In the genomic region with DNA sequence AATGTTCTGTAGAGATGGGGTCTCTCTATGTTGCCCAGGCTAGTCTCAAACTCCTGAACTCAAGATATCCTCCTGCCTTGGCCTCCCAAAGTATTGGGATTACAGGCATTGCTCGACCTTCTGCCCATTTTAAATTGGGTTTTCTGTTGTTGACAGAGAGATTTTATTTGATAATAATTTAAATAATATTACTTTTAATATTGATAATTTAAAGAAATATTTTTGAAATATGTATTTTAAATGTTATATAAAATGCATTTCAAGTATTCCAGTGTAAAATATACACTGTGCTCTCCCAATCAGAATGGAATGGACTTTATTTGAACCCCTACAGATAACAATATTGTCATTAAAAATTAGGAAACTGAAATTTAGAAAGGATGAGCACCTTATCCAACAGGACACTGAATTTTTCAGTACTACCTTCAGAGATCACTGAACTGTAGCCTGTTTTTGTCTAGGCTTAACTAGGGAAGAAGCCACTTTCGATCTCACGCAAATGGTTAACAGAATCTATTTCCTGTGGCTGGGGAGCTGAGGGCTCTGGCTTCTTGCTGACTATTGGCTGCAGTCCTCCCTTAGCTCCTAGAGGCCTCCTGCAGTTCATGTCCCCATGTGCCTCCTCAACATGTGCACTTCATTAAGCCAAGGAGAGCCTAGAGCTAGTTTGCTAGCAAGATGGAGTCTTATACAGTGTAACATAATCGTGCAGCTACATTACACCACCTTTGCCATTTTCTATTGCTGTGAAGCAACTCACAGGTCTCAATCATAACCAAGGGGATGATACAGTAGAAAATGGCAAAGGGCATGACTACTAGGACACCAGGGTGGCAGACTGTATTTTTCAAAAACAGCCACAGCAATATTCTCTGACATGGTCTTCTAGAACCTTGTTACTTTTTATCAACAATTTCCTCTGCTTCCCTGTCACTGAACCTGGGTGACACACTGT, we compare ENCODE assay signal across 9 cellular contexts.
A peak's percentile ranks its signal among the peaks of the same experiment; 100 is the strongest.
DNase-seq lines count a peak whose midpoint lies in the region; ATAC-seq, FAIRE-seq and TF ChIP-seq lines count a peak whose summit lies in the region.
"Had no signal": no experiment of that assay in that cellular context is flagged by ENCODE, and none has a peak within 500 bp of the region (broad histone marks: within the 10 kb centered on the region; RNA-seq: fewer than 3 reads in every experiment).

No MANE protein-coding gene starts in this region.

- intact Hi-C loops in pancreas (cut with DNase I): no loop called here

- H2BK120ac ChIP-seq in neuronal stem cell (ENCODE audit: low read depth, low read length): no peak overlapping the region

- H3K18ac ChIP-seq in neuronal stem cell (ENCODE audit: low read length): no peak overlapping the region

- no peak overlapping the region for H3K14ac ChIP-seq in neuronal stem cell (ENCODE audit: low read length)

- peaks cover 35% of the 10 kb centered on the region for H3K36me3 Mint-ChIP-seq in activated naive CD8-positive, alpha-beta T cell treated with anti-CD3 and anti-CD28 coated beads, Interleukin-2, amount 50 U/mL, for 24 hours (ENCODE audit: low read depth)

- peak; percentile 59 for ATAC-seq in GM19455 (IDR thresholded peaks at IDR 0.05; ENCODE audit: unreplicated experiment)
- ATAC-seq in HG03280 (IDR thresholded peaks at IDR 0.05; ENCODE audit: unreplicated experiment): peak; percentile 35
- ATAC-seq in activated naive CD8-positive, alpha-beta T cell treated with anti-CD3 and anti-CD28 coated beads, Interleukin-2, amount 50 U/mL, for 24 hours: peak; percentile 75
- no peak for ATAC-seq in pancreas

- DNase-seq in GM04503 (ENCODE audit: low read depth) (peak; percentile 7), neuronal stem cell (ENCODE audit: low spot score) (no peak), NCI-H2227 treated with DMSO at 0.1 percent for 48 hours (lab: John Stamatoyannopoulos, UW) (no peak), pancreas (no peak), NCI-H1436 (lab: John Stamatoyannopoulos, UW) (no peak)
- peak; percentile 28 for DNase-seq in activated naive CD8-positive, alpha-beta T cell treated with anti-CD3 and anti-CD28 coated beads, Interleukin-2, amount 50 U/mL, for 24 hours

- H2BK12ac ChIP-seq in neuronal stem cell (ENCODE audit: low read length): no peak overlapping the region

- H2BK5ac ChIP-seq in neuronal stem cell (ENCODE audit: low read length): no peak overlapping the region

- no peak overlapping the region for H3K27ac ChIP-seq in neuronal stem cell (replicated peaks; ENCODE audit: low read length)
- H3K27ac ChIP-seq in pancreas: no peak overlapping the region
- H3K27ac ChIP-seq: SJSA1 had no signal

- peaks cover 7% of the 10 kb centered on the region for H3K9me3 Mint-ChIP-seq in activated naive CD8-positive, alpha-beta T cell treated with anti-CD3 and anti-CD28 coated beads, Interleukin-2, amount 50 U/mL, for 24 hours

- no peaks in the 10 kb centered on the region for H3K79me1 ChIP-seq in neuronal stem cell (ENCODE audit: low read depth, low read length)

- peak overlapping the region; percentile 89 for H3K27ac Mint-ChIP-seq in activated naive CD8-positive, alpha-beta T cell treated with anti-CD3 and anti-CD28 coated beads, Interleukin-2, amount 50 U/mL, for 24 hours

- H3K27me3 ChIP-seq in neuronal stem cell (ENCODE audit: control insufficient read depth in 3 of 3, insufficient read depth in 3 of 3, low read depth in 1 of 3, low read length in 3 of 3): no peaks in the 10 kb centered on the region
- no peaks in the 10 kb centered on the region for H3K27me3 ChIP-seq in pancreas
- H3K27me3 ChIP-seq: SJSA1 had no signal

- H3K4me1 ChIP-seq in neuronal stem cell (ENCODE audit: control insufficient read depth in 2 of 2, insufficient read depth in 1 of 2, low read depth in 1 of 2, low read length in 2 of 2): no peaks in the 10 kb centered on the region
- no peaks in the 10 kb centered on the region for H3K4me1 ChIP-seq in pancreas
- H3K4me1 ChIP-seq: SJSA1 had no signal

- no CpG with 5 or more reads among the region's 4 CpGs for WGBS in neuronal stem cell (ENCODE audit: extremely low coverage in 2 of 2, insufficient read length in 2 of 2, insufficient replicate concordance in 1 of 2), 2 donors
- WGBS in pancreas, 2 donors: 91 to 92% methylated on average over 4 of the region's 4 CpGs

- peak overlapping the region; percentile 35 for H3K4me3 Mint-ChIP-seq in activated naive CD8-positive, alpha-beta T cell treated with anti-CD3 and anti-CD28 coated beads, Interleukin-2, amount 50 U/mL, for 24 hours

- no peak overlapping the region for H4K8ac ChIP-seq in neuronal stem cell (ENCODE audit: low read depth, low read length)

- no peak overlapping the region for H3K4me2 ChIP-seq in neuronal stem cell (ENCODE audit: insufficient read depth, low read length, poor library complexity, severe bottlenecking)

- H3K9me3 ChIP-seq in neuronal stem cell (replicated peaks in 1 of 2; ENCODE audit: control insufficient read depth in 2 of 2, insufficient read depth in 1 of 2, low read depth in 1 of 2, low read length in 2 of 2) (no peaks in the 10 kb centered on the region), pancreas (no peaks in the 10 kb centered on the region)
- H3K9me3 ChIP-seq: SJSA1 had no signal

- no peak overlapping the region for H4K91ac ChIP-seq in neuronal stem cell (ENCODE audit: low read depth, low read length, poor library complexity)

- H3K9ac ChIP-seq in neuronal stem cell (ENCODE audit: low read depth, low read length, poor library complexity): no peak overlapping the region

- H2BK15ac ChIP-seq in neuronal stem cell (ENCODE audit: low read length): no peak overlapping the region

- no peak overlapping the region for H3K4me3 ChIP-seq in neuronal stem cell (ENCODE audit: low read length in 2 of 2)
- no peak overlapping the region for H3K4me3 ChIP-seq in pancreas
- H3K4me3 ChIP-seq: SJSA1 had no signal

- no peak for TF ChIP-seq CTCF in pancreas (IDR thresholded peaks at IDR 0.05)

- no peak for FAIRE-seq in pancreas (lab: Jason Lieb, UNC)

- no peak overlapping the region for H2AK5ac ChIP-seq in neuronal stem cell (ENCODE audit: low read depth, low read length)

- H3K36me3 ChIP-seq in neuronal stem cell (replicated peaks in 1 of 2; ENCODE audit: control insufficient read depth in 2 of 2, insufficient read depth in 2 of 2, low read length in 2 of 2) (peaks cover 0 to 4% of the 10 kb centered on the region in 2 donors), pancreas (no peaks in the 10 kb centered on the region)
- H3K36me3 ChIP-seq: SJSA1 had no signal

- H3K4ac ChIP-seq in neuronal stem cell (ENCODE audit: low read length): no peak overlapping the region

- no peak overlapping the region for H2AFZ ChIP-seq in neuronal stem cell (ENCODE audit: low read length)

- H3K23ac ChIP-seq in neuronal stem cell (ENCODE audit: low read depth, low read length, poor library complexity): no peak overlapping the region

- H3K4me1 Mint-ChIP-seq in activated naive CD8-positive, alpha-beta T cell treated with anti-CD3 and anti-CD28 coated beads, Interleukin-2, amount 50 U/mL, for 24 hours: peaks cover 35% of the 10 kb centered on the region

- H3K27me3 Mint-ChIP-seq in activated naive CD8-positive, alpha-beta T cell treated with anti-CD3 and anti-CD28 coated beads, Interleukin-2, amount 50 U/mL, for 24 hours: no peaks in the 10 kb centered on the region

Comparison
In these comparisons a context has a peak if more than half of its experiments do, and no peak if none do; other contexts are left out.
1. DNase-seq: peak in GM04503 (single experiment) and activated naive CD8-positive, alpha-beta T cell treated with anti-CD3 and anti-CD28 coated beads, Interleukin-2, amount 50 U/mL, for 24 hours (single experiment); none in neuronal stem cell (single experiment), NCI-H2227 treated with DMSO at 0.1 percent for 48 hours (single experiment), pancreas (0 of 6) and NCI-H1436 (single experiment).
2. ATAC-seq: peak in GM19455 (single experiment), HG03280 (single experiment) and activated naive CD8-positive, alpha-beta T cell treated with anti-CD3 and anti-CD28 coated beads, Interleukin-2, amount 50 U/mL, for 24 hours (single experiment); none in pancreas (0 of 4).